28 cellular contexts compared by ENCODE assay signal in the genomic region with DNA sequence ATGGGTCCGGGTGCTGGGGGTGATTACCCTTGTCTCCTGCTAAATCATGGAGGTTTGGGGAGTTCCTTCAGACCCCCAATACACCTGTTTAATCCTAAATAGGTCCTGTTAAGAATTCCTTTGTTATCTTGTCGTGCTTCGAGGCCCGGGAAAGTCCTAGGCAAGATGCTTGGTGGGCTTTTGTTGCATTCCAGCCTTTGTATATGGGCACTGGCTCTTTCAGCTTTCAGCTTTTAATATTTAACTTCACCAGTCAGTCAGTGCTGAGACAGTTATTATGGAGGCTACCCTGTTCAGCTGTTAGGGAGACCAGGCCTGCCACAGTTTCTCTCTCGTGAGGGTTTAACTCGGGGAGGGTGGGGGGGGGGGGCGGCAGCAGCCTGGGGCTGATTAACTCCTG.
"Had no signal": no experiment of that assay in that cellular context is flagged by ENCODE, and none has a peak within 500 bp of the region (broad histone marks: within the 10 kb centered on the region; RNA-seq: fewer than 3 reads in every experiment).

No MANE protein-coding gene starts in this region.

- H3K27me3 Mint-ChIP-seq: stimulated activated naive CD8-positive, alpha-beta T cell treated with anti-CD3 and anti-CD28 coated beads, Interleukin-15, Interleukin-2, amounts not matched to agents 100 ng/mL and 50 ng/mL, for 24 hours had no signal

- H3K4me1 Mint-ChIP-seq: mesothelial cell of epicardium had no signal

- H3K4me1 ChIP-seq: pancreas, prostate gland had no signal

- H3K9me3 Mint-ChIP-seq: mesothelial cell of epicardium; nephron progenitor cell; stimulated activated effector memory CD8-positive, alpha-beta T cell treated with anti-CD3 and anti-CD28 coated beads, Interleukin-12 subunit alpha, Interleukin-12 subunit beta, amount 100 ng/mL, for 72 hours had no signal

- H3K9me3 ChIP-seq: left lung, pancreas, prostate gland, suprapubic skin, thoracic aorta, tibial artery, upper lobe of right lung had no signal

- H3K27ac Mint-ChIP-seq: mesothelial cell of epicardium had no signal

- H3K27me3 ChIP-seq: left lung, pancreas, suprapubic skin, tibial artery, upper lobe of right lung had no signal

- H3K27ac ChIP-seq: left lung, pancreas, prostate gland, suprapubic skin, thoracic aorta, tibial artery, upper lobe of right lung had no signal

- H3K36me3 ChIP-seq: left lung, pancreas, prostate gland, suprapubic skin, thoracic aorta, tibial artery, upper lobe of right lung had no signal

- H3K4me3 ChIP-seq: left lung, lung, pancreas, prostate gland, skin epidermis, suprapubic skin, thoracic aorta, tibial artery, upper lobe of right lung had no signal

- ATAC-seq: left lung, sciatic nerve had no signal

- H3K4me3 Mint-ChIP-seq: mesothelial cell of epicardium; naive B cell; nephron progenitor cell; stimulated activated effector memory CD8-positive, alpha-beta T cell treated with anti-CD3 and anti-CD28 coated beads, Interleukin-12 subunit alpha, Interleukin-12 subunit beta, amount 100 ng/mL, for 72 hours had no signal

- H3K36me3 Mint-ChIP-seq: mesothelial cell of epicardium; naive B cell; stimulated activated effector memory CD8-positive, alpha-beta T cell treated with anti-CD3 and anti-CD28 coated beads, Interleukin-12 subunit alpha, Interleukin-12 subunit beta, amount 100 ng/mL, for 72 hours had no signal

- DNase-seq: head of caudate nucleus; hippocampal formation; kidney glomerular epithelial cell; left cardiac atrium; left lung; mesendoderm; naive B cell; nephron progenitor cell; nucleus accumbens; pancreas; posterior cingulate gyrus; stimulated activated CD4-positive, alpha-beta T cell treated with anti-CD3 and anti-CD28 coated beads, Interleukin-12 subunit alpha, Interleukin-12 subunit beta, amount 100 ng/mL, for 4 hours; stimulated activated CD4-positive, alpha-beta T cell treated with anti-CD3 and anti-CD28 coated beads, Interleukin-15, amount 100 ng/mL, for 24 hours; stimulated activated CD4-positive, alpha-beta T cell treated with anti-CD3 and anti-CD28 coated beads, Interleukin-2, amount 100 ng/mL, for 24 hours; stimulated activated CD4-positive, alpha-beta T cell treated with anti-CD3 and anti-CD28 coated beads, Interleukin-4, amount 100 ng/mL, for 1 hour; stimulated activated naive CD4-positive, alpha-beta T cell; tibial artery; trophoblast cell; upper lobe of right lung had no signal
